In genomic region chr5:138103321-138103637, GRCh38 we compare ENCODE assay signal across 1 cellular context.
TF ChIP-seq lines count a peak whose summit lies in the region.

No MANE protein-coding gene starts in this region.

TF ChIP-seq in GM23338, 12 proteins besides CTCF, POLR2A, EP300 and RAD21 (continued from another document):
- TF ChIP-seq REST (IDR thresholded peaks at IDR 0.05; ENCODE audit: unreplicated experiment) (no peak), CREB1 (CRISPR knock-in tag; IDR thresholded peaks at IDR 0.05; ENCODE audit: low read depth) (no peak), ZNF331 (CRISPR knock-in tag; IDR thresholded peaks at IDR 0.05; ENCODE audit: low read depth) (no peak), ZNF114 (CRISPR knock-in tag; IDR thresholded peaks at IDR 0.05) (no peak), NANOG (IDR thresholded peaks at IDR 0.05; ENCODE audit: borderline replicate concordance) (no peak), STAT1 (IDR thresholded peaks at IDR 0.05; ENCODE audit: unreplicated experiment) (no peak), POLR2AphosphoS5 (IDR thresholded peaks at IDR 0.05; ENCODE audit: low read depth) (no peak), EZH2phosphoT487 (IDR thresholded peaks at IDR 0.05; ENCODE audit: unreplicated experiment) (no peak), ETS1 (IDR thresholded peaks at IDR 0.05) (no peak), EZH2 (IDR thresholded peaks at IDR 0.05; ENCODE audit: low read depth, unreplicated experiment) (no peak)
- TF ChIP-seq, protein P1, sequence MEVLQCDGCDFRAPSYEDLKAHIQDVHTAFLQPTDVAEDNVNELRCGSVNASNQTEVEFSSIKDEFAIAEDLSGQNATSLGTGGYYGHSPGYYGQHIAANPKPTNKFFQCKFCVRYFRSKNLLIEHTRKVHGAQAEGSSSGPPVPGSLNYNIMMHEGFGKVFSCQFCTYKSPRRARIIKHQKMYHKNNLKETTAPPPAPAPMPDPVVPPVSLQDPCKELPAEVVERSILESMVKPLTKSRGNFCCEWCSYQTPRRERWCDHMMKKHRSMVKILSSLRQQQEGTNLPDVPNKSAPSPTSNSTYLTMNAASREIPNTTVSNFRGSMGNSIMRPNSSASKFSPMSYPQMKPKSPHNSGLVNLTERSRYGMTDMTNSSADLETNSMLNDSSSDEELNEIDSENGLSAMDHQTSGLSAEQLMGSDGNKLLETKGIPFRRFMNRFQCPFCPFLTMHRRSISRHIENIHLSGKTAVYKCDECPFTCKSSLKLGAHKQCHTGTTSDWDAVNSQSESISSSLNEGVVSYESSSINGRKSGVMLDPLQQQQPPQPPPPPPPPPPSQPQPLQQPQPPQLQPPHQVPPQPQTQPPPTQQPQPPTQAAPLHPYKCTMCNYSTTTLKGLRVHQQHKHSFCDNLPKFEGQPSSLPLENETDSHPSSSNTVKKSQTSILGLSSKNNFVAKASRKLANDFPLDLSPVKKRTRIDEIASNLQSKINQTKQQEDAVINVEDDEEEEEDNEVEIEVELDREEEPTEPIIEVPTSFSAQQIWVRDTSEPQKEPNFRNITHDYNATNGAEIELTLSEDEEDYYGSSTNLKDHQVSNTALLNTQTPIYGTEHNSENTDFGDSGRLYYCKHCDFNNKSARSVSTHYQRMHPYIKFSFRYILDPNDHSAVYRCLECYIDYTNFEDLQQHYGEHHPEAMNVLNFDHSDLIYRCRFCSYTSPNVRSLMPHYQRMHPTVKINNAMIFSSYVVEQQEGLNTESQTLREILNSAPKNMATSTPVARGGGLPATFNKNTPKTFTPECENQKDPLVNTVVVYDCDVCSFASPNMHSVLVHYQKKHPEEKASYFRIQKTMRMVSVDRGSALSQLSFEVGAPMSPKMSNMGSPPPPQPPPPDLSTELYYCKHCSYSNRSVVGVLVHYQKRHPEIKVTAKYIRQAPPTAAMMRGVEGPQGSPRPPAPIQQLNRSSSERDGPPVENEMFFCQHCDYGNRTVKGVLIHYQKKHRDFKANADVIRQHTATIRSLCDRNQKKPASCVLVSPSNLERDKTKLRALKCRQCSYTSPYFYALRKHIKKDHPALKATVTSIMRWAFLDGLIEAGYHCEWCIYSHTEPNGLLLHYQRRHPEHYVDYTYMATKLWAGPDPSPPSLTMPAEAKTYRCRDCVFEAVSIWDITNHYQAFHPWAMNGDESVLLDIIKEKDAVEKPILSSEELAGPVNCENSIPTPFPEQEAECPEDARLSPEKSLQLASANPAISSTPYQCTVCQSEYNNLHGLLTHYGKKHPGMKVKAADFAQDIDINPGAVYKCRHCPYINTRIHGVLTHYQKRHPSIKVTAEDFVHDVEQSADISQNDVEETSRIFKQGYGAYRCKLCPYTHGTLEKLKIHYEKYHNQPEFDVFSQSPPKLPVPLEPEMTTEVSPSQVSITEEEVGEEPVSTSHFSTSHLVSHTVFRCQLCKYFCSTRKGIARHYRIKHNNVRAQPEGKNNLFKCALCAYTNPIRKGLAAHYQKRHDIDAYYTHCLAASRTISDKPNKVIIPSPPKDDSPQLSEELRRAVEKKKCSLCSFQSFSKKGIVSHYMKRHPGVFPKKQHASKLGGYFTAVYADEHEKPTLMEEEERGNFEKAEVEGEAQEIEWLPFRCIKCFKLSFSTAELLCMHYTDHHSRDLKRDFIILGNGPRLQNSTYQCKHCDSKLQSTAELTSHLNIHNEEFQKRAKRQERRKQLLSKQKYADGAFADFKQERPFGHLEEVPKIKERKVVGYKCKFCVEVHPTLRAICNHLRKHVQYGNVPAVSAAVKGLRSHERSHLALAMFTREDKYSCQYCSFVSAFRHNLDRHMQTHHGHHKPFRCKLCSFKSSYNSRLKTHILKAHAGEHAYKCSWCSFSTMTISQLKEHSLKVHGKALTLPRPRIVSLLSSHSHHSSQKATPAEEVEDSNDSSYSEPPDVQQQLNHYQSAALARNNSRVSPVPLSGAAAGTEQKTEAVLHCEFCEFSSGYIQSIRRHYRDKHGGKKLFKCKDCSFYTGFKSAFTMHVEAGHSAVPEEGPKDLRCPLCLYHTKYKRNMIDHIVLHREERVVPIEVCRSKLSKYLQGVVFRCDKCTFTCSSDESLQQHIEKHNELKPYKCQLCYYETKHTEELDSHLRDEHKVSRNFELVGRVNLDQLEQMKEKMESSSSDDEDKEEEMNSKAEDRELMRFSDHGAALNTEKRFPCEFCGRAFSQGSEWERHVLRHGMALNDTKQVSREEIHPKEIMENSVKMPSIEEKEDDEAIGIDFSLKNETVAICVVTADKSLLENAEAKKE (CRISPR knock-in tag; IDR thresholded peaks at IDR 0.05), result no peak
